ENCODE assay signal across 27 cellular contexts in genomic region chr14:89794096-89794495, GRCh38.
DNase-seq lines count a peak whose midpoint lies in the region; ATAC-seq and TF ChIP-seq lines count a peak whose summit lies in the region.
"Had no signal": no experiment of that assay in that cellular context is flagged by ENCODE, and none has a peak within 500 bp of the region (broad histone marks: within the 10 kb centered on the region; RNA-seq: fewer than 3 reads in every experiment).

No MANE protein-coding gene starts in this region.

- H3K4me1 ChIP-seq in right cardiac atrium (ENCODE audit: control insufficient read depth, insufficient read depth, low read length) (peaks cover 4% of the 10 kb centered on the region), skeletal muscle tissue (ENCODE audit: control insufficient read depth in 3 of 3, insufficient read depth in 3 of 3, low read length in 3 of 3) (peaks cover 13 to 22% (median 17%) of the 10 kb centered on the region in 3 donors)
- H3K4me1 ChIP-seq: Caco-2, stomach, transverse colon had no signal

- no peak overlapping the region for H3K27ac Mint-ChIP-seq in T-cell
- H3K27ac Mint-ChIP-seq: activated CD4-positive, alpha-beta T cell treated with anti-CD3 and anti-CD28 coated beads for 36 hours; activated naive CD4-positive, alpha-beta T cell treated with anti-CD3 and anti-CD28 coated beads, Interleukin-2, amount 50 U/mL, for 24 hours; activated T-helper 17 cell treated with anti-CD3 and anti-CD28 coated beads, Interleukin-2, amount 50 U/mL, for 72 hours; CD14-positive monocyte; nephron progenitor cell had no signal

- CTCF ChIA-PET in T-cell (lab: Charles Lee): no interaction called here

- ATAC-seq in right cardiac atrium (peak; percentile 68 to 79), T-cell (replicated peaks in 1 of 4) (no peak)
- ATAC-seq: activated CD4-positive, alpha-beta T cell treated with anti-CD3 and anti-CD28 coated beads for 36 hours; activated T-helper 17 cell treated with anti-CD3 and anti-CD28 coated beads, Interleukin-2, amount 50 U/mL, for 72 hours; HCT116 had no signal

- POLR2A ChIA-PET in T-cell (lab: Charles Lee): interaction anchor here in 1 of 2 donors (0.6 kb wide), 1 partner anchor 53 kb away, joined by 4 read pairs; no protein-coding TSS in a partner anchor

- H3K27me3 ChIP-seq in right cardiac atrium (ENCODE audit: control insufficient read depth, insufficient read depth): no peaks in the 10 kb centered on the region
- no peaks in the 10 kb centered on the region for H3K27me3 ChIP-seq in skeletal muscle tissue (ENCODE audit: control insufficient read depth in 3 of 3, insufficient read depth in 3 of 3, low read length in 3 of 3)
- H3K27me3 ChIP-seq: ovary, stomach, transverse colon had no signal

- no peak for TF ChIP-seq CTCF in AG10803 (conservative IDR thresholded peaks at IDR 0.05; ENCODE audit: low read length)
- TF ChIP-seq CTCF in fibroblast of pulmonary artery (IDR thresholded peaks at IDR 0.05; ENCODE audit: low read length, missing control alignments): no peak

- no peak overlapping the region for H3K4me3 Mint-ChIP-seq in T-cell
- H3K4me3 Mint-ChIP-seq: activated CD4-positive, alpha-beta T cell treated with anti-CD3 and anti-CD28 coated beads for 36 hours; activated naive CD4-positive, alpha-beta T cell treated with anti-CD3 and anti-CD28 coated beads, Interleukin-2, amount 50 U/mL, for 24 hours; activated T-helper 17 cell treated with anti-CD3 and anti-CD28 coated beads, Interleukin-2, amount 50 U/mL, for 72 hours; nephron progenitor cell had no signal

- no peaks in the 10 kb centered on the region for H3K36me3 Mint-ChIP-seq in T-cell
- H3K36me3 Mint-ChIP-seq: activated naive CD4-positive, alpha-beta T cell treated with anti-CD3 and anti-CD28 coated beads, Interleukin-2, amount 50 U/mL, for 24 hours had no signal

- WGBS in right cardiac atrium: 48% methylated on average over 3 of the region's 3 CpGs

- H3K9ac ChIP-seq in skeletal muscle tissue (ENCODE audit: low read depth in 1 of 3, low read length in 3 of 3): no peak overlapping the region

- H3K4me1 Mint-ChIP-seq in T-cell: no peaks in the 10 kb centered on the region
- H3K4me1 Mint-ChIP-seq: activated CD4-positive, alpha-beta T cell treated with anti-CD3 and anti-CD28 coated beads for 36 hours; activated naive CD4-positive, alpha-beta T cell treated with anti-CD3 and anti-CD28 coated beads, Interleukin-2, amount 50 U/mL, for 24 hours; activated T-helper 17 cell treated with anti-CD3 and anti-CD28 coated beads, Interleukin-2, amount 50 U/mL, for 72 hours had no signal

- no peaks in the 10 kb centered on the region for H3K27me3 Mint-ChIP-seq in T-cell
- H3K27me3 Mint-ChIP-seq: activated CD4-positive, alpha-beta T cell treated with anti-CD3 and anti-CD28 coated beads for 36 hours; activated naive CD4-positive, alpha-beta T cell treated with anti-CD3 and anti-CD28 coated beads, Interleukin-2, amount 50 U/mL, for 24 hours had no signal

- peak overlapping the region; percentile 73 for H3K27ac ChIP-seq in right cardiac atrium (ENCODE audit: low read length)
- peak overlapping the region; percentile 84 for H3K27ac ChIP-seq in skeletal muscle tissue (ENCODE audit: low read depth, low read length)
- H3K27ac ChIP-seq: ovary had no signal

- H3K36me3 ChIP-seq in skeletal muscle tissue (ENCODE audit: control insufficient read depth in 3 of 3, insufficient read depth in 3 of 3, low read length in 3 of 3): no peaks in the 10 kb centered on the region
- H3K36me3 ChIP-seq: ovary, stomach, transverse colon had no signal

- DNase-seq in AG10803 (ENCODE audit: low read depth) (peak; percentile 26), fibroblast of pulmonary artery (ENCODE audit: low read depth) (peak; percentile 45), right cardiac atrium (peak; percentile 85 to 92 (median 86)), GM19240 (ENCODE audit: insufficient read length, low spot score) (no peak), NCI-H345 (lab: John Stamatoyannopoulos, UW) (no peak), KG1 (lab: John Stamatoyannopoulos, UW) (no peak), T-cell (no peak)
- DNase-seq: 8988T; activated CD4-positive, alpha-beta T cell treated with anti-CD3 and anti-CD28 coated beads for 36 hours; anterior cingulate cortex; Caco-2; DMS53; effector CD4-positive, alpha-beta T cell; kidney glomerular epithelial cell; NCI-H1694; nephron progenitor cell; stimulated activated CD4-positive, alpha-beta T cell treated with anti-CD3 and anti-CD28 coated beads, Interleukin-12 subunit alpha, Interleukin-12 subunit beta, amount 100 ng/mL, for 4 hours; stimulated activated CD4-positive, alpha-beta T cell treated with anti-CD3 and anti-CD28 coated beads, Interleukin-2, amount 100 ng/mL, for 48 hours; stomach; T-helper 9 cell; transverse colon had no signal

- intact Hi-C loops in right cardiac atrium (cut with DNase I): no loop called here

- no peak overlapping the region for H3K4me3 ChIP-seq in AG10803 (ENCODE audit: low read length)
- no peak overlapping the region for H3K4me3 ChIP-seq in fibroblast of pulmonary artery (replicated peaks; ENCODE audit: low read depth, low read length)
- no peak overlapping the region for H3K4me3 ChIP-seq in right cardiac atrium (ENCODE audit: low read length)
- H3K4me3 ChIP-seq in skeletal muscle tissue (ENCODE audit: low read length in 3 of 3): peak overlapping the region in 1 of 3 donors; percentile 17
- H3K4me3 ChIP-seq: ovary, stomach, transverse colon had no signal

- no peaks in the 10 kb centered on the region for H3K9me3 Mint-ChIP-seq in T-cell
- H3K9me3 Mint-ChIP-seq: activated naive CD4-positive, alpha-beta T cell treated with anti-CD3 and anti-CD28 coated beads, Interleukin-2, amount 50 U/mL, for 24 hours; activated T-helper 17 cell treated with anti-CD3 and anti-CD28 coated beads, Interleukin-2, amount 50 U/mL, for 72 hours; nephron progenitor cell had no signal

- H3K9me3 ChIP-seq in right cardiac atrium (ENCODE audit: control insufficient read depth, low read length): no peaks in the 10 kb centered on the region
- H3K9me3 ChIP-seq in skeletal muscle tissue (ENCODE audit: control insufficient read depth in 3 of 3, low read length in 3 of 3): no peaks in the 10 kb centered on the region
- H3K9me3 ChIP-seq: Caco-2, ovary, stomach, transverse colon had no signal

Comparison
In these comparisons a context has a peak if more than half of its experiments do, and no peak if none do; other contexts are left out.
1. DNase-seq: peak in AG10803 (single experiment), fibroblast of pulmonary artery (single experiment) and right cardiac atrium (3 of 3); none in GM19240 (single experiment), NCI-H345 (single experiment), KG1 (single experiment) and T-cell (0 of 34).
2. ATAC-seq: peak in right cardiac atrium (2 of 2); none in T-cell (0 of 4).